ENCODE assay signal across 8 cellular contexts in the genomic region with DNA sequence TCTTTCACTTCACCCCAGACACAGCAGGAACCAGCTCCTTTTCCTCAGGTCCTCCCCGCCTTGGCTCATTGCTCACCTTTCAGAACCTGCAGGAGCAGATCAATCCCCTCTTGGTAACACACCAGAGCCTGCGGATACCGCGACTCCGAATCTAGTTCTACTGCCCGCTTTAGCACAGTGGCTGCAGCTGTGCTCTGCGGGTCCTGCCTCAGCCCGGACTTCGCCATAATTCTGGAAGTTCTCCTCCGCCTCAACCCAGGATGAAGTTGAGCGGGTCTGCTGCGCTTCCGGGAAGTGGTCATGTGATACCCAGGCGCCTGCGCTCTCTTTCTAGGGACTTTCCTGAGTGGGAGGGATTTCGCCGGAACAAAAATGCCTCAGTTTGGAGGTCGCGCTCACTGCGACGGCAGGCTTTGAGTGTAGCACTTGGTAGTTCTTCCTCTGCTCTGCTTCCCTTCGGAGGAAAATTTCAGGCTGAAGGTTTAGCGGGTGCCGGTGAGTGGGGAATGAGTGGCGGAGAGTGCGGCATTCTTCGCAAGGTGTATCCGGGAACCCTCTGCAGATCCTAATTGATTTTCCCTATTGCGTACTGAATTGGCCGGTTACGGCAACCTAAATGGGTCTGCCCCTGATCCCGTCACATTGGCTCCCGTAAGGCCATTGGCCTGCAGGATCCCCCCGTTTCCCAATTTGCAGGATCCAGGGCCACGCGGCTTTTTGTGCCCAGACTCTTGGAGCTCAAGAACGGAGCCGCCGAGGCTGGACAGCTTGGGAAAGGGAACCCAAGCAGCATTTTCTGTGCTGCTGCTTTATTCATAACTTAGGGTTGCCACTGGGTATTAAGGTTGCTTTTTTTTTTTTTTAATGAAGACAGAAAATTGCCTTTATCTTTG. TPM values are rescaled to one million over a fixed set of nuclear protein-coding genes. Genes with fewer than 3 reads are reported as not detected.
DNase-seq lines count a peak whose midpoint lies in the region; ATAC-seq lines count a peak whose summit lies in the region.

Gene MITD1, minus strand, starts transcription at position 304 of the 893 bp plus-strand sequence. Its CDS starts 77 bp downstream, at position 227.
Gene MRPL30, plus strand, starts transcription at position 430 of the 893 bp plus-strand sequence. CDS start 5,020 bp downstream, outside the sequence.

- peak within 1 kb of the TSS; percentile 78 for H3K27ac ChIP-seq in BLaER1

- H3K27me3 ChIP-seq in BLaER1: no peaks in the 10 kb centered on the region

- H3K9me3 Mint-ChIP-seq in activated CD4-positive, alpha-beta T cell treated with anti-CD3 and anti-CD28 coated beads, Interleukin-2, amount 10 ng/mL, durations not matched to agents 7 days and 5 days: no peaks in the 10 kb centered on the region

- peak within 1 kb of the TSS; percentile 90 for H3K4me2 ChIP-seq in BLaER1

- H3K27ac Mint-ChIP-seq in activated CD4-positive, alpha-beta T cell treated with anti-CD3 and anti-CD28 coated beads, Interleukin-2, amount 10 ng/mL, durations not matched to agents 7 days and 5 days: peak within 1 kb of the TSS; percentile 95

- H3K9ac ChIP-seq in BLaER1: peak within 1 kb of the TSS; percentile 84

- POLR2A ChIA-PET in activated CD4-positive, alpha-beta T cell treated with anti-CD3 and anti-CD28 coated beads, Interleukin-2, amount 10 ng/mL, durations not matched to agents 7 days and 5 days (lab: Charles Lee): interaction anchor here (0.6 to 0.8 kb wide), 2 partner anchors 25 to 26 kb away, joined by 3 read pairs; partner anchors contain the start of genes LIPT1 and TSGA10

- peaks cover 19% of the 10 kb centered on the region for H3K36me3 Mint-ChIP-seq in activated CD4-positive, alpha-beta T cell treated with anti-CD3 and anti-CD28 coated beads, Interleukin-2, amount 10 ng/mL, durations not matched to agents 7 days and 5 days (ENCODE audit: low read depth)

- peaks cover 42% of the 10 kb centered on the region for H4K20me1 ChIP-seq in BLaER1

- intact Hi-C loops in left colon (cut with DNase I, micrococcal nuclease): loop anchor here in 1 of 2 donors (5.0 kb wide), 1 partner anchor 39 kb away; the partner anchor contains the start of gene C2orf15

- no peaks in the 10 kb centered on the region for H3K27me3 Mint-ChIP-seq in activated CD4-positive, alpha-beta T cell treated with anti-CD3 and anti-CD28 coated beads, Interleukin-2, amount 10 ng/mL, durations not matched to agents 7 days and 5 days

- peak within 1 kb of the TSS; percentile 99 for H3K4me3 Mint-ChIP-seq in activated CD4-positive, alpha-beta T cell treated with anti-CD3 and anti-CD28 coated beads, Interleukin-2, amount 10 ng/mL, durations not matched to agents 7 days and 5 days

- H3K9me3 ChIP-seq in BLaER1: no peaks in the 10 kb centered on the region

- peak within 1 kb of the TSS; percentile 86 for H3K4me3 ChIP-seq in BLaER1

- peak; percentile 94 for ATAC-seq in GM19328 (IDR thresholded peaks at IDR 0.05; ENCODE audit: unreplicated experiment)
- ATAC-seq in HG03520 (IDR thresholded peaks at IDR 0.05; ENCODE audit: unreplicated experiment): peak; percentile 93
- peak; percentile 98 for ATAC-seq in left colon

- DNase-seq in NCI-H69 (lab: John Stamatoyannopoulos, UW): peak; percentile 92
- peak; percentile 93 for DNase-seq in activated CD4-positive, alpha-beta T cell treated with anti-CD3 and anti-CD28 coated beads, Interleukin-2, amount 10 ng/mL, durations not matched to agents 7 days and 5 days
- DNase-seq in cortex of kidney (lab: John Stamatoyannopoulos, UW): peak; percentile 34
- peak; percentile 90 to 93 for DNase-seq in left colon
- peak; percentile 90 for DNase-seq in stimulated activated CD4-positive, alpha-beta T cell treated with anti-CD3 and anti-CD28 coated beads, Interleukin-1b, Interleukin-23, amount 100 ng/mL, for 48 hours

- peaks cover 25% of the 10 kb centered on the region for H3K4me1 ChIP-seq in BLaER1

- CTCF ChIA-PET in activated CD4-positive, alpha-beta T cell treated with anti-CD3 and anti-CD28 coated beads, Interleukin-2, amount 10 ng/mL, durations not matched to agents 7 days and 5 days (lab: Charles Lee): interaction anchor here (1.1 to 1.5 kb wide), 2 partner anchors 23 to 24 kb away, joined by 5 read pairs; no protein-coding TSS in a partner anchor

- peaks cover 57% of the 10 kb centered on the region for H3K4me1 Mint-ChIP-seq in activated CD4-positive, alpha-beta T cell treated with anti-CD3 and anti-CD28 coated beads, Interleukin-2, amount 10 ng/mL, durations not matched to agents 7 days and 5 days

- H3K36me3 ChIP-seq in BLaER1: peaks cover under 1% of the 10 kb centered on the region; the same call in 1 of the 2 replicates

RNA-seq across cellular contexts. Expression of gene MITD1, which starts in this region (rescaled TPM):
- total RNA-seq in activated CD4-positive, alpha-beta T cell treated with anti-CD3 and anti-CD28 coated beads, Interleukin-2, amount 10 ng/mL, durations not matched to agents 7 days and 5 days: 10 to 100 TPM; 59.2 to 68.0 TPM
- 10 to 100 TPM; 18.2 to 19.4 TPM for total RNA-seq in left colon

RNA-seq across cellular contexts. Expression of gene MRPL30, which starts in this region (rescaled TPM):
- total RNA-seq in activated CD4-positive, alpha-beta T cell treated with anti-CD3 and anti-CD28 coated beads, Interleukin-2, amount 10 ng/mL, durations not matched to agents 7 days and 5 days: 10 to 100 TPM; 22.6 to 23.9 TPM
- 10 to 100 TPM; 22.3 to 23.5 TPM for total RNA-seq in left colon

Comparison
In these comparisons a context has a peak if more than half of its experiments do, and no peak if none do; other contexts are left out.
1. Peak in every context shown above with its lines: DNase-seq, ATAC-seq, H3K4me3 ChIP-seq and H3K27ac ChIP-seq.
2. DNase-seq: peak in every context shown above with its lines; median percentile 93 in activated CD4-positive, alpha-beta T cell treated with anti-CD3 and anti-CD28 coated beads, Interleukin-2, amount 10 ng/mL, durations not matched to agents 7 days and 5 days; 92 in NCI-H69; 92 in left colon; 90 in stimulated activated CD4-positive, alpha-beta T cell treated with anti-CD3 and anti-CD28 coated beads, Interleukin-1b, Interleukin-23, amount 100 ng/mL, for 48 hours; 34 in cortex of kidney.